Comparison of ENCODE assay signal across 1 cellular context in genomic region chr9:82776508-82776907, GRCh38.
TF ChIP-seq lines count a peak whose summit lies in the region.

No MANE protein-coding gene starts in this region.

TF ChIP-seq in WTC11, 78 proteins besides CTCF, POLR2A, EP300 and RAD21:
- no peak for TF ChIP-seq STAT6 (CRISPR knock-in tag; conservative IDR thresholded peaks at IDR 0.05; ENCODE audit: low read depth)
